10 cellular contexts compared by ENCODE assay signal in genomic region chr6:125346926-125347563, GRCh38. TPM values are rescaled to one million over a fixed set of nuclear protein-coding genes. Genes with fewer than 3 reads are reported as not detected.
DNase-seq lines count a peak whose midpoint lies in the region; ATAC-seq and TF ChIP-seq lines count a peak whose summit lies in the region.
"Had no signal": no experiment of that assay in that cellular context is flagged by ENCODE, and none has a peak within 500 bp of the region (broad histone marks: within the 10 kb centered on the region; RNA-seq: fewer than 3 reads in every experiment).

No MANE protein-coding gene starts in this region.

- H3K27ac Mint-ChIP-seq in stimulated activated naive B cell treated with anti-CD40 and anti-IgM and Interleukin-4, amounts not matched to agents 10 μg/mL and 1 μg/mL and 100 μg/mL, for 72 hours, result peak overlapping the region; percentile 10
- H3K27ac Mint-ChIP-seq in MCF 10A (ENCODE audit: low read depth, unreplicated experiment), result no peak overlapping the region

- H3K9me3 Mint-ChIP-seq in stimulated activated naive B cell treated with anti-CD40 and anti-IgM and Interleukin-4, amounts not matched to agents 10 μg/mL and 1 μg/mL and 100 μg/mL, for 72 hours, result no peaks in the 10 kb centered on the region
- no peaks in the 10 kb centered on the region for H3K9me3 Mint-ChIP-seq in MCF 10A (ENCODE audit: unreplicated experiment)

- peaks cover 0 to 2% of the 10 kb centered on the region in 2 donors for H3K4me1 Mint-ChIP-seq in stimulated activated naive B cell treated with anti-CD40 and anti-IgM and Interleukin-4, amounts not matched to agents 10 μg/mL and 1 μg/mL and 100 μg/mL, for 72 hours
- no peaks in the 10 kb centered on the region for H3K4me1 Mint-ChIP-seq in MCF 10A (ENCODE audit: insufficient read depth, unreplicated experiment)

- DNase-seq in MV-4-11 (lab: John Stamatoyannopoulos, UW) (peak; percentile 63), ovary (no peak), SKM-1 treated with dmso at 0.1 percent for 144 hours (lab: John Stamatoyannopoulos, UW; ENCODE audit: unreplicated experiment) (no peak), foreskin melanocyte (no peak), MCF 10A (ENCODE audit: unreplicated experiment) (no peak)
- DNase-seq in stimulated activated naive B cell treated with anti-CD40 and anti-IgM and Interleukin-4, amounts not matched to agents 10 μg/mL and 1 μg/mL and 100 μg/mL, for 72 hours, result no peak
- DNase-seq: activated gamma-delta T cell treated with Interleukin-2 at 50 U/mL for 16 hours, erythroblast had no signal

- CTCF ChIA-PET in MCF 10A (lab: Yijun Ruan, JAX), result interaction anchor here (0.5 to 1.2 kb wide), 2 partner anchors 24 to 1929 kb away, joined by 3 read pairs; no protein-coding TSS in a partner anchor

- no peak overlapping the region for H3K4me3 Mint-ChIP-seq in stimulated activated naive B cell treated with anti-CD40 and anti-IgM and Interleukin-4, amounts not matched to agents 10 μg/mL and 1 μg/mL and 100 μg/mL, for 72 hours
- H3K4me3 Mint-ChIP-seq in MCF 10A (ENCODE audit: unreplicated experiment), result no peak overlapping the region

- H3K9me3 ChIP-seq in ovary, result no peaks in the 10 kb centered on the region

- no TSS peak for BruUV-seq in MCF 10A (replicated peaks; lab: Mats Ljungman, UMichigan)

- no peak for TF ChIP-seq EP300 in ovary (IDR thresholded peaks at IDR 0.05)

- intact Hi-C loops in ovary (cut with DNase I), result no loop called here
- intact Hi-C loops in MCF 10A (cut with micrococcal nuclease), result loop anchor here (10.0 kb wide), 1 partner anchor 188 kb away; no protein-coding TSS in a partner anchor

- 53 to 76% (median 65%) methylated on average over 11 of the region's 11 CpGs for WGBS in ovary, 3 donors

- H3K36me3 Mint-ChIP-seq in stimulated activated naive B cell treated with anti-CD40 and anti-IgM and Interleukin-4, amounts not matched to agents 10 μg/mL and 1 μg/mL and 100 μg/mL, for 72 hours, result no peaks in the 10 kb centered on the region
- no peaks in the 10 kb centered on the region for H3K36me3 Mint-ChIP-seq in MCF 10A (ENCODE audit: insufficient read depth, unreplicated experiment)

- no peak for TF ChIP-seq POLR2A in ovary (IDR thresholded peaks at IDR 0.05)

- H3K4me3 ChIP-seq in ovary, result no peak overlapping the region

- ATAC-seq in GM19328 (IDR thresholded peaks at IDR 0.05; ENCODE audit: unreplicated experiment) (peak; percentile 76), HG02840 (IDR thresholded peaks at IDR 0.05; ENCODE audit: low FRiP score, unreplicated experiment) (peak; percentile 75)
- peak; percentile 87 to 90 for ATAC-seq in stimulated activated naive B cell treated with anti-CD40 and anti-IgM and Interleukin-4, amounts not matched to agents 10 μg/mL and 1 μg/mL and 100 μg/mL, for 72 hours (replicated peaks)

- H3K27me3 Mint-ChIP-seq in stimulated activated naive B cell treated with anti-CD40 and anti-IgM and Interleukin-4, amounts not matched to agents 10 μg/mL and 1 μg/mL and 100 μg/mL, for 72 hours, result no peaks in the 10 kb centered on the region
- peaks cover 18% of the 10 kb centered on the region for H3K27me3 Mint-ChIP-seq in MCF 10A (ENCODE audit: insufficient read depth, unreplicated experiment)

- no peak overlapping the region for H3K27ac ChIP-seq in ovary

- H3K27me3 ChIP-seq in ovary, result no peaks in the 10 kb centered on the region

- POLR2A ChIA-PET in MCF 10A (lab: Yijun Ruan, JAX), result no interaction called here

- H3K4me1 ChIP-seq in ovary (ENCODE audit: insufficient read depth), result peaks cover 3% of the 10 kb centered on the region

- TF ChIP-seq CTCF in ovary (IDR thresholded peaks at IDR 0.05), result no peak
- TF ChIP-seq CTCF in MCF 10A (IDR thresholded peaks at IDR 0.05; ENCODE audit: unreplicated experiment), result no peak

- no peaks in the 10 kb centered on the region for H3K36me3 ChIP-seq in ovary

RNA-seq across cellular contexts. Expression of gene HDDC2, which starts 45.3 kb away (rescaled TPM):
- 10 to 100 TPM; 31.4 to 75.5 (median 54.4) TPM for total RNA-seq in ovary
- 10 to 100 TPM; 67.3 to 80.6 TPM for polyA plus RNA-seq in ovary
- 141 and 167 TPM in 2 replicates for total RNA-seq in MCF 10A (2022)
